13 cellular contexts compared by ENCODE assay signal in the genomic region with DNA sequence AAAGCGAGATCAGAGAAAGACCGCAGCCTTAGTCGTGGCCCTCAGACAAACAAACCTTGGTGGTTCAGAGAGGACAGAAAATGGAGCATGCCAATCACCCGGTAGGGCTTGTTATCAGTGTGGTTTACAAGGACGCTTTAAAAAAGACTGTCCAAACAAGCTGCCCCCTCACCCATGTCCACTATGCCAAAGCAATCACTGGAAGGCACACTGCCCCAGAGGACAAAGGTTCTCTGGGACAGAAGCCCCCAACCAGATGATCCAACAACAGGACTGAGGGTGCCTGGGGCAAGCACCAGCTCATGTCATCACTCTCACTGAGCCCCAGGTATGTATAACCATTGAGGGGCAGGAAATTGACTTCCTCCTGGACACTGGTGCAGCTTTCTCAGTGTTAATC. TPM values are rescaled to one million over a fixed set of nuclear protein-coding genes. Genes with fewer than 3 reads are reported as not detected.
"Had no signal": no experiment of that assay in that cellular context is flagged by ENCODE, and none has a peak within 500 bp of the region (broad histone marks: within the 10 kb centered on the region; RNA-seq: fewer than 3 reads in every experiment).

No MANE protein-coding gene starts in this region.

RNA-seq across cellular contexts. Expression of gene IFIT1B, which starts 31.4 kb away (rescaled TPM):
- total RNA-seq: activated B cell treated with CpG ODN at 0.5 μM for 24 hours; activated CD4-positive, alpha-beta memory T cell treated with anti-CD3 and anti-CD28 coated beads for 36 hours; activated CD4-positive, alpha-beta T cell treated with anti-CD3 and anti-CD28 coated beads for 36 hours; activated CD4-positive, alpha-beta T cell treated with anti-CD3 and anti-CD28 coated beads, Interleukin-2, amount 10 ng/mL, durations not matched to agents 24 days and 14 days; activated CD4-positive, alpha-beta T cell treated with anti-CD3 and anti-CD28 coated beads, Interleukin-2, amount 10 ng/mL, durations not matched to agents 7 days and 5 days; activated CD8-positive, alpha-beta memory T cell treated with anti-CD3 and anti-CD28 coated beads for 36 hours; activated CD8-positive, alpha-beta T cell treated with anti-CD3 and anti-CD28 coated beads for 36 hours; activated CD8-positive, alpha-beta T cell treated with anti-CD3 and anti-CD28 coated beads, Interleukin-2, amount 10 ng/mL, durations not matched to agents 7 days and 5 days; T-cell; T-helper 1 cell treated with Interleukin-12 subunit alpha and Interleukin-12 subunit beta and Interleukin-4 antibody, amounts not matched to agents 30 ng/mL and 1 ng/mL, for 36 hours; T-helper 17 cell; T-helper 2 cell treated with Interferon-gamma antibody and Interleukin-4, amounts not matched to agents 100 ng/mL and 5 ng/mL, for 36 hours; WTC11 had no signal
